8 cellular contexts compared by ENCODE assay signal in genomic region chr12:91811481-91812287, GRCh38.
DNase-seq lines count a peak whose midpoint lies in the region; ATAC-seq, FAIRE-seq and TF ChIP-seq lines count a peak whose summit lies in the region.

No MANE protein-coding gene starts in this region.

- TF ChIP-seq CTCF in D721Med (IDR thresholded peaks at IDR 0.05; ENCODE audit: insufficient read depth, missing control alignments) (peak; percentile 62), Loucy (conservative IDR thresholded peaks at IDR 0.05; ENCODE audit: low read length) (peak; percentile 93), body of pancreas (IDR thresholded peaks at IDR 0.05) (peak; percentile 41 to 88 (median 68))

- H3F3A ChIP-seq in Loucy (ENCODE audit: low read depth): no peaks in the 10 kb centered on the region

- peak; percentile 79 for ATAC-seq in GM21526 (IDR thresholded peaks at IDR 0.05; ENCODE audit: low FRiP score, unreplicated experiment)
- ATAC-seq in body of pancreas: peak; percentile 78

- H3K9me3 ChIP-seq in Loucy (ENCODE audit: insufficient read depth, low read depth, low read length): no peaks in the 10 kb centered on the region
- no peaks in the 10 kb centered on the region for H3K9me3 ChIP-seq in body of pancreas
- no peaks in the 10 kb centered on the region for H3K9me3 ChIP-seq in iPS DF 6.9 (ENCODE audit: control insufficient read depth, insufficient read depth, low read length)

- H4K20me1 ChIP-seq in Loucy (ENCODE audit: insufficient read depth, low read length, poor library complexity, severe bottlenecking): no peaks in the 10 kb centered on the region

- H3K9ac ChIP-seq in Loucy (ENCODE audit: low read depth, low read length, poor library complexity, severe bottlenecking): no peak overlapping the region

- H3K79me2 ChIP-seq in Loucy (ENCODE audit: insufficient read depth, low read length): no peaks in the 10 kb centered on the region

- H3K27ac ChIP-seq in body of pancreas: no peak overlapping the region
- H3K27ac ChIP-seq in iPS DF 6.9 (ENCODE audit: low read length): no peak overlapping the region

- no peaks in the 10 kb centered on the region for H3K9me2 ChIP-seq in Loucy (replicated peaks; ENCODE audit: low read depth, low read length)

- intact Hi-C loops in body of pancreas (cut with DNase I): no loop called here

- FAIRE-seq in D721Med (lab: Jason Lieb, UNC): peak; percentile 77
- FAIRE-seq in TTC549 (lab: Jason Lieb, UNC): peak; percentile 36

- H2AFZ ChIP-seq in Loucy (ENCODE audit: low read length): no peak overlapping the region

- H3K4me3 ChIP-seq in Loucy (ENCODE audit: low read length, poor library complexity, severe bottlenecking): no peak overlapping the region
- H3K4me3 ChIP-seq in body of pancreas: no peak overlapping the region
- H3K4me3 ChIP-seq in iPS DF 6.9 (ENCODE audit: low read length): no peak overlapping the region

- no peak for TF ChIP-seq POLR2A in body of pancreas (IDR thresholded peaks at IDR 0.05)

- no peak for DNase-seq in D721Med (ENCODE audit: insufficient read length, low spot score)
- peak; percentile 60 to 82 (median 72) for DNase-seq in body of pancreas
- peak; percentile 41 for DNase-seq in iPS DF 6.9 (ENCODE audit: low read depth, low spot score)
- DNase-seq in stimulated activated CD4-positive, alpha-beta T cell treated with anti-CD3 and anti-CD28 coated beads, Interleukin-12 subunit alpha, Interleukin-12 subunit beta, amount 100 ng/mL, for 4 hours: peak; percentile 73
- no peak for DNase-seq in NCI-H2029 treated with DMSO at 0.1 percent for 48 hours (lab: John Stamatoyannopoulos, UW)

- H3K4me1 ChIP-seq in Loucy (ENCODE audit: insufficient read depth, low read length, poor library complexity, severe bottlenecking): no peaks in the 10 kb centered on the region
- peaks cover 4% of the 10 kb centered on the region for H3K4me1 ChIP-seq in body of pancreas
- H3K4me1 ChIP-seq in iPS DF 6.9 (ENCODE audit: control insufficient read depth, insufficient read depth, low read length): no peaks in the 10 kb centered on the region

- no peak overlapping the region for H3K4me2 ChIP-seq in Loucy (ENCODE audit: low read depth, low read length, poor library complexity, severe bottlenecking)

- WGBS in body of pancreas, 2 donors: 37 to 40% methylated on average over 5 of the region's 5 CpGs
- WGBS in iPS DF 6.9 (ENCODE audit: insufficient coverage, insufficient read length): no CpG with 5 or more reads among the region's 5 CpGs

- H3K36me3 ChIP-seq in Loucy (ENCODE audit: insufficient read depth, low read length) (no peaks in the 10 kb centered on the region), body of pancreas (replicated peaks in 1 of 2; ENCODE audit: insufficient read depth in 1 of 2, low read depth in 2 of 2) (no peaks in the 10 kb centered on the region), iPS DF 6.9 (ENCODE audit: control insufficient read depth, insufficient read depth, low read length) (no peaks in the 10 kb centered on the region)

- no peaks in the 10 kb centered on the region for H3K27me3 ChIP-seq in Loucy (ENCODE audit: insufficient read depth, low read length, poor library complexity, severe bottlenecking)
- no peaks in the 10 kb centered on the region for H3K27me3 ChIP-seq in body of pancreas
- H3K27me3 ChIP-seq in iPS DF 6.9 (ENCODE audit: control insufficient read depth, insufficient read depth, low read length): no peaks in the 10 kb centered on the region

Comparison
In these comparisons a context has a peak if more than half of its experiments do, and no peak if none do; other contexts are left out.
1. DNase-seq: peak in body of pancreas (4 of 4), iPS DF 6.9 (single experiment) and stimulated activated CD4-positive, alpha-beta T cell treated with anti-CD3 and anti-CD28 coated beads, Interleukin-12 subunit alpha, Interleukin-12 subunit beta, amount 100 ng/mL, for 4 hours (single experiment); none in D721Med (single experiment) and NCI-H2029 treated with DMSO at 0.1 percent for 48 hours (single experiment).
2. Peak in every context shown above with its lines, with median percentiles within 50 percentile points of each other: CTCF ChIP-seq.